ENCODE assay signal across 1 cellular context in genomic region chr16:31107465-31107867, GRCh38.
TF ChIP-seq lines count a peak whose summit lies in the region.

No MANE protein-coding gene starts in this region.

TF ChIP-seq in GM12878, 131 proteins besides CTCF, POLR2A, EP300 and RAD21:
- 0 out of 2 replicates have a peak, but pooled peaks have one; percentile 11 for TF ChIP-seq TCF12 (IDR thresholded peaks at IDR 0.05; ENCODE audit: low read depth, low read length)
- TF ChIP-seq IKZF2 (IDR thresholded peaks at IDR 0.05) = 0 out of 4 replicates have a peak, but pooled peaks have one; percentile 9 to 22
- no peak for TF ChIP-seq NR2C1 (IDR thresholded peaks at IDR 0.05)
- TF ChIP-seq NRF1 (conservative IDR thresholded peaks at IDR 0.05; ENCODE audit: low read depth, low read length) = no peak
- TF ChIP-seq NBN (IDR thresholded peaks at IDR 0.05) = 0 out of 2 replicates have a peak, but pooled peaks have one; percentile 9
- TF ChIP-seq, protein P1, sequence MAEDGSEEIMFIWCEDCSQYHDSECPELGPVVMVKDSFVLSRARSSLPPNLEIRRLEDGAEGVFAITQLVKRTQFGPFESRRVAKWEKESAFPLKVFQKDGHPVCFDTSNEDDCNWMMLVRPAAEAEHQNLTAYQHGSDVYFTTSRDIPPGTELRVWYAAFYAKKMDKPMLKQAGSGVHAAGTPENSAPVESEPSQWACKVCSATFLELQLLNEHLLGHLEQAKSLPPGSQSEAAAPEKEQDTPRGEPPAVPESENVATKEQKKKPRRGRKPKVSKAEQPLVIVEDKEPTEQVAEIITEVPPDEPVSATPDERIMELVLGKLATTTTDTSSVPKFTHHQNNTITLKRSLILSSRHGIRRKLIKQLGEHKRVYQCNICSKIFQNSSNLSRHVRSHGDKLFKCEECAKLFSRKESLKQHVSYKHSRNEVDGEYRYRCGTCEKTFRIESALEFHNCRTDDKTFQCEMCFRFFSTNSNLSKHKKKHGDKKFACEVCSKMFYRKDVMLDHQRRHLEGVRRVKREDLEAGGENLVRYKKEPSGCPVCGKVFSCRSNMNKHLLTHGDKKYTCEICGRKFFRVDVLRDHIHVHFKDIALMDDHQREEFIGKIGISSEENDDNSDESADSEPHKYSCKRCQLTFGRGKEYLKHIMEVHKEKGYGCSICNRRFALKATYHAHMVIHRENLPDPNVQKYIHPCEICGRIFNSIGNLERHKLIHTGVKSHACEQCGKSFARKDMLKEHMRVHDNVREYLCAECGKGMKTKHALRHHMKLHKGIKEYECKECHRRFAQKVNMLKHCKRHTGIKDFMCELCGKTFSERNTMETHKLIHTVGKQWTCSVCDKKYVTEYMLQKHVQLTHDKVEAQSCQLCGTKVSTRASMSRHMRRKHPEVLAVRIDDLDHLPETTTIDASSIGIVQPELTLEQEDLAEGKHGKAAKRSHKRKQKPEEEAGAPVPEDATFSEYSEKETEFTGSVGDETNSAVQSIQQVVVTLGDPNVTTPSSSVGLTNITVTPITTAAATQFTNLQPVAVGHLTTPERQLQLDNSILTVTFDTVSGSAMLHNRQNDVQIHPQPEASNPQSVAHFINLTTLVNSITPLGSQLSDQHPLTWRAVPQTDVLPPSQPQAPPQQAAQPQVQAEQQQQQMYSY (CRISPR knock-in tag; IDR thresholded peaks at IDR 0.05) = no peak
- no peak for TF ChIP-seq ZNF274 (IDR thresholded peaks at IDR 0.05; ENCODE audit: insufficient read depth, insufficient read length)
